15 cellular contexts compared by ENCODE assay signal in genomic region chr14:98906123-98906995, GRCh38.
DNase-seq lines count a peak whose midpoint lies in the region; ATAC-seq and TF ChIP-seq lines count a peak whose summit lies in the region.
"Had no signal": no experiment of that assay in that cellular context is flagged by ENCODE, and none has a peak within 500 bp of the region (broad histone marks: within the 10 kb centered on the region; RNA-seq: fewer than 3 reads in every experiment).

No MANE protein-coding gene starts in this region.

- WGBS in lower leg skin, 2 donors = 17 to 20% methylated on average over 17 of the region's 17 CpGs

- TF ChIP-seq CTCF in lower leg skin (IDR thresholded peaks at IDR 0.05) = no peak

- TF ChIP-seq POLR2A in lower leg skin (IDR thresholded peaks at IDR 0.05) = no peak

- DNase-seq in NCI-H2029 (lab: John Stamatoyannopoulos, UW) (peak; percentile 7), NCI-H2029 treated with DMSO at 0.1 percent for 48 hours (lab: John Stamatoyannopoulos, UW) (no peak), astrocyte of the hippocampus (ENCODE audit: low read depth, low spot score) (peak; percentile 80), lower leg skin (ENCODE audit: low spot score in 2 of 2) (peak; percentile 81 to 91), ureter (ENCODE audit: low spot score) (peak; percentile 62)
- DNase-seq in stimulated activated CD4-positive, alpha-beta T cell treated with anti-CD3 and anti-CD28 coated beads, Interleukin-4, amount 100 ng/mL, for 1 hour = no peak
- DNase-seq: activated CD8-positive, alpha-beta memory T cell treated with anti-CD3 and anti-CD28 coated beads, Interleukin-2, amount 10 ng/mL, durations not matched to agents 7 days and 5 days; GDM1; islet precursor cell; NCI-H526 treated with DMSO at 0.1 percent for 48 hours; occipital lobe; T-helper 2 cell had no signal

- H3K4me3 ChIP-seq in lower leg skin (ENCODE audit: low read depth, poor library complexity, severe bottlenecking) = no peak overlapping the region
- H3K4me3 ChIP-seq: adrenal gland had no signal

- ATAC-seq in HG02588 (IDR thresholded peaks at IDR 0.05; ENCODE audit: unreplicated experiment) (no peak), GM21423 (IDR thresholded peaks at IDR 0.05; ENCODE audit: unreplicated experiment) (no peak)
- ATAC-seq: activated CD8-positive, alpha-beta memory T cell treated with anti-CD3 and anti-CD28 coated beads, Interleukin-2, amount 10 ng/mL, durations not matched to agents 7 days and 5 days had no signal

- intact Hi-C loops in lower leg skin (cut with DNase I; ENCODE audit: low total_unique reads) = no loop called here

Comparison
In these comparisons a context has a peak if more than half of its experiments do, and no peak if none do; other contexts are left out.
1. DNase-seq: peak in NCI-H2029 (single experiment), astrocyte of the hippocampus (single experiment), lower leg skin (2 of 2) and ureter (single experiment); none in NCI-H2029 treated with DMSO at 0.1 percent for 48 hours (single experiment) and stimulated activated CD4-positive, alpha-beta T cell treated with anti-CD3 and anti-CD28 coated beads, Interleukin-4, amount 100 ng/mL, for 1 hour (single experiment).